In the genomic region with DNA sequence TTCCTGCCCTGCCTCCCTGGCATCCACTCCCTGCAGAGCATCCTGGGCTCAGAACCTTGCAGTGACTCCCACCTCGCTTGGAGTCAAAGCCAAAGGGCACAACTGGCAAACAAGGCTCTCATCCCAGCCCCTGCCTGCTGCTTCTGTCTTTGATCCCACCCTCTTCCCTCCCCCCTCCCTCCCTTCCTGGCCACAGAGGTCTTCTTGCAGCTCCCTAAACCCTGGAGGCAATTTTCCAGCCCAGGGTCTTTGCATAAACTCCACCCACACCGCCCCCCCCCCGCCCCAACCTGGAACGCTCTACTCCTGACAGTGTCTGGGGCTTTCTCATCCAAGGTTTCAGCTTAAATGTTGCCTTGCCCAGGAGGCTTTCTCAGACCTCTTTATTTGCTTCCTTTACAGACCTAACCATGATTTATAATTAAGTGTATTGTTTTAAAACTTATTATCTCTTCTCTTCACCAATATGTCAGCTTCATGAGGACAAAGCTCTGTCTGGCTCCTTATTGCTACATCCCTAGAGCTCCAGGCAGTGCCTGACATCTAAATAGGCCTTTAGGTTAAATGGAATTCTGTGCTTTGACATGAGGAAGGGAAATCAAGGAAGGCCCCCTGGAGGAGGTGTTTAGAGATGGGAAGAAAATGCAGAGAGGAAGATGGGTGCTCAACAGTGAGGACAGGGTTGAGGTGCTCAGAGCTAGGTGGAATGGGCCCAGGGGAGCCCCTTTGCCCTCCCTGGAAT, we compare ENCODE assay signal across 1 cellular context.
TF ChIP-seq lines count a peak whose summit lies in the region.

No MANE protein-coding gene starts in this region.

TF ChIP-seq in H1, 55 proteins besides CTCF, POLR2A, EP300 and RAD21:
- no peak for TF ChIP-seq FOSL1 (IDR thresholded peaks at IDR 0.05; ENCODE audit: insufficient read depth, low read depth, low read length)
- no peak for TF ChIP-seq SIN3A (conservative IDR thresholded peaks at IDR 0.05 in 1 of 2, IDR thresholded peaks at IDR 0.05 in 1 of 2; ENCODE audit: low read depth in 1 of 2, low read length in 2 of 2)
- no peak for TF ChIP-seq SP1 (IDR thresholded peaks at IDR 0.05; ENCODE audit: low read depth, low read length)
- TF ChIP-seq CBX5 (IDR thresholded peaks at IDR 0.05; ENCODE audit: low read depth, low read length): no peak
- TF ChIP-seq, protein P1, sequence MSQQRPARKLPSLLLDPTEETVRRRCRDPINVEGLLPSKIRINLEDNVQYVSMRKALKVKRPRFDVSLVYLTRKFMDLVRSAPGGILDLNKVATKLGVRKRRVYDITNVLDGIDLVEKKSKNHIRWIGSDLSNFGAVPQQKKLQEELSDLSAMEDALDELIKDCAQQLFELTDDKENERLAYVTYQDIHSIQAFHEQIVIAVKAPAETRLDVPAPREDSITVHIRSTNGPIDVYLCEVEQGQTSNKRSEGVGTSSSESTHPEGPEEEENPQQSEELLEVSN (IDR thresholded peaks at IDR 0.05): no peak
- no peak for TF ChIP-seq YY1 (IDR thresholded peaks at IDR 0.05; ENCODE audit: low read depth, low read length)
TF ChIP-seq in H1: peak in this region for 0.
